ENCODE assay signal across 8 cellular contexts in the genomic region with DNA sequence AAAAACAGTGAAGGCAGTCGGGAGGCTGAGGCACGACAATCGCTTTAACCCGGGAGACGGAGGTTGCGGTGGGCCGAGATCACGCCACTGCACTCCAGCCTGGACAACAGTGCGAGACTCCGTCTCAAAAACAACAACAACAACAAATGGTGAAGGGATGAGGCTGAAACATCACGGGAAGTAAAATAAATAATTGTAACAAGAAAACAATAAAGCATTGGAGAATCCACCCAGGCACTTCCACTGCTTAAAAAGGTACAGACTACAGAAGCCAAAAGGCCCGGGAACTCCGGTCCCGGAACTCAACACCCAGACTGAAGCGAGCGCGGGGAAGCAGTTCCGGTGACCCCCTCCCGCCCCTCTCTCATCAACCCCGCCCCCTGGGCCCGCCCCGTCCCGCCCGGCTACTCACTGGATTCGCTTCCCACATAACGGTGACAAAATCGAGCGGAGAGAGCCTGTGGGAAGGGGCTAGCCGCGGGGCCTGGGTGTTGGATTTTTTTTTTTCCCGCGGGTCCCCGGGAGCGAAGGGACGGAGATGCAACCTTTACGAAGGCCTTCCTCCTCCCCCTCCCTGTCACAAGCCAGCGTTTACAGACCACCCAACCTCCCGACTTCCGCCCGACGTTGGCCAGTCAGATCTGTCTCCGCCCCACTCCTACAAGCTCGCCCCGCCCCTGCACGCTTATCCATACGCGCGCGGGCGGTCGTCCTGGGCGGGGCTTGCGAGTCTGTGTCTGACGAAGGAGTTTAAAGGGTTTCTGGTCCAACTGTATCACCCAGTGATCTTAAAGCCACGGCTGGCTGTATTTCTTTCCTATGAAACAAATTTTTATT. TPM values are rescaled to one million over a fixed set of nuclear protein-coding genes. Genes with fewer than 3 reads are reported as not detected.
DNase-seq lines count a peak whose midpoint lies in the region; ATAC-seq, FAIRE-seq and TF ChIP-seq lines count a peak whose summit lies in the region.

A gene with protein sequence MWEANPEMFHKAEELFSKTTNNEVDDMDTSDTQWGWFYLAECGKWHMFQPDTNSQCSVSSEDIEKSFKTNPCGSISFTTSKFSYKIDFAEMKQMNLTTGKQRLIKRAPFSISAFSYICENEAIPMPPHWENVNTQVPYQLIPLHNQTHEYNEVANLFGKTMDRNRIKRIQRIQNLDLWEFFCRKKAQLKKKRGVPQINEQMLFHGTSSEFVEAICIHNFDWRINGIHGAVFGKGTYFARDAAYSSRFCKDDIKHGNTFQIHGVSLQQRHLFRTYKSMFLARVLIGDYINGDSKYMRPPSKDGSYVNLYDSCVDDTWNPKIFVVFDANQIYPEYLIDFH (minus strand): TSS at position 600 of the 837 bp plus-strand sequence. CDS start 170 bp downstream, at position 430.

- peak within 1 kb of the TSS; percentile 89 for H3K4me2 ChIP-seq in OCI-LY7 (ENCODE audit: low read length)
- H3K4me2 ChIP-seq in endothelial cell of umbilical vein (ENCODE audit: insufficient read depth, low read length), result peak within 1 kb of the TSS; percentile 99

- intact Hi-C loops in OCI-LY7 (cut with micrococcal nuclease; ENCODE audit: unreplicated experiment), result loop anchor here (2.0 to 5.0 kb wide), 2 partner anchors 449 to 956 kb away; partner anchors contain the start of gene TIGAR
- intact Hi-C loops in endothelial cell of umbilical vein (cut with micrococcal nuclease), result loop anchor here (5.0 kb wide), 2 partner anchors 399 to 664 kb away; partner anchors contain the start of genes CCND2 and RAD51AP1

- H3K9me1 ChIP-seq in endothelial cell of umbilical vein (replicated peaks; ENCODE audit: control insufficient read depth, extremely low read depth, insufficient read depth, low read length), result no peaks in the 10 kb centered on the region

- TF ChIP-seq POLR2A in endothelial cell of umbilical vein (IDR thresholded peaks at IDR 0.05; ENCODE audit: low read depth, low read length), result peak; percentile 83

- peaks cover 36% of the 10 kb centered on the region for H3K4me1 ChIP-seq in OCI-LY7 (ENCODE audit: insufficient read depth, low read length, poor library complexity, severe bottlenecking)
- peaks cover 13% of the 10 kb centered on the region for H3K4me1 ChIP-seq in endothelial cell of umbilical vein (ENCODE audit: control insufficient read depth, extremely low read depth, insufficient read depth, low read length)
- peaks cover 29% of the 10 kb centered on the region for H3K4me1 ChIP-seq in mononuclear cell (ENCODE audit: insufficient read depth, low read length)

- H3K9me3 ChIP-seq in OCI-LY7 (ENCODE audit: low read length) (no peaks in the 10 kb centered on the region), endothelial cell of umbilical vein (replicated peaks; ENCODE audit: control insufficient read depth, insufficient read depth, low read length) (no peaks in the 10 kb centered on the region), mononuclear cell (ENCODE audit: low read depth, low read length) (no peaks in the 10 kb centered on the region)

- H3K4me3 ChIP-seq in OCI-LY7 (ENCODE audit: low read depth, low read length, poor library complexity, severe bottlenecking), result peak within 1 kb of the TSS; percentile 80
- peak within 1 kb of the TSS; percentile 57 to 96 (median 86) for H3K4me3 ChIP-seq in endothelial cell of umbilical vein (replicated peaks in 1 of 3; ENCODE audit: insufficient read depth in 1 of 3, low read depth in 1 of 3, low read length in 3 of 3)
- peak within 1 kb of the TSS; percentile 79 for H3K4me3 ChIP-seq in mononuclear cell (ENCODE audit: low read length)

- POLR2A ChIA-PET in OCI-LY7 (lab: Charles Lee) (interaction anchor here (0.6 to 1.1 kb wide), 5 partner anchors 8 to 450 kb away, joined by 3 to 4 read pairs (median 3); no protein-coding TSS in a partner anchor), endothelial cell of umbilical vein (lab: Charles Lee) (interaction anchor here (0.7 kb wide), 1 partner anchor 8 kb away, joined by 4 read pairs; no protein-coding TSS in a partner anchor)

- no peaks in the 10 kb centered on the region for H3K36me3 ChIP-seq in OCI-LY7 (ENCODE audit: insufficient read depth, low read length)
- H3K36me3 ChIP-seq in endothelial cell of umbilical vein (ENCODE audit: control insufficient read depth in 2 of 2, extremely low read depth in 1 of 2, insufficient read depth in 2 of 2, low read length in 2 of 2), result no peaks in the 10 kb centered on the region

- peak within 1 kb of the TSS; percentile 49 for H3K27ac ChIP-seq in OCI-LY7 (ENCODE audit: low read depth, low read length, poor library complexity, severe bottlenecking)
- H3K27ac ChIP-seq in endothelial cell of umbilical vein (ENCODE audit: insufficient read depth, low read depth, low read length), result peak within 1 kb of the TSS; percentile 64

- DNase-seq in D341Med (ENCODE audit: low spot score) (peak; percentile 96), HuH-7 (ENCODE audit: low spot score) (peak; percentile 66), OCI-LY7 (ENCODE audit: low spot score) (peak; percentile 97), activated T-cell treated with anti-CD3 and anti-CD28 coated beads for 1 hour (ENCODE audit: low read depth) (peak; percentile 98), endothelial cell of umbilical vein (ENCODE audit: low read depth, low spot score) (peak; percentile 96)
- peak; percentile 96 to 97 for DNase-seq in stimulated activated CD8-positive, alpha-beta memory T cell treated with anti-CD3 and anti-CD28 coated beads, Interleukin-4, amount 100 ng/mL, for 1 hour (ENCODE audit: low read depth in 2 of 2, low spot score in 1 of 2)

- H3K27me3 ChIP-seq in endothelial cell of umbilical vein (ENCODE audit: control insufficient read depth in 2 of 2, insufficient read depth in 2 of 2, low read length in 2 of 2) (peaks cover 5 to 6% of the 10 kb centered on the region in 2 experiments), mononuclear cell (ENCODE audit: insufficient read depth, low read length) (no peaks in the 10 kb centered on the region)

- dilution Hi-C loops in endothelial cell of umbilical vein (cut with MboI; ENCODE audit: extremely low pct_ligation_motif_present, low sequenced_read_pairs), result no loop called here

- H2AFZ ChIP-seq in OCI-LY7 (ENCODE audit: low read length) (peak within 1 kb of the TSS; percentile 99), endothelial cell of umbilical vein (ENCODE audit: low read depth, low read length) (peak within 1 kb of the TSS; percentile 94)

- H3K79me2 ChIP-seq in OCI-LY7 (ENCODE audit: insufficient read depth, low read depth, low read length) (peaks cover 39% of the 10 kb centered on the region), endothelial cell of umbilical vein (ENCODE audit: control insufficient read depth, insufficient read depth, low read length) (no peaks in the 10 kb centered on the region)

- TF ChIP-seq CTCF in OCI-LY7 (conservative IDR thresholded peaks at IDR 0.05; ENCODE audit: low read length) (no peak), endothelial cell of umbilical vein (IDR thresholded peaks at IDR 0.05; ENCODE audit: extremely low read depth in 1 of 2, insufficient read depth in 1 of 2, low read depth in 1 of 2, low read length in 2 of 2) (no peak)

- H3K9ac ChIP-seq in endothelial cell of umbilical vein (replicated peaks; ENCODE audit: extremely low read depth, insufficient read depth, low read length), result peak within 1 kb of the TSS; percentile 91

- peak; percentile 99 for FAIRE-seq in endothelial cell of umbilical vein (lab: Jason Lieb, UNC)

- no peaks in the 10 kb centered on the region for H4K20me1 ChIP-seq in OCI-LY7 (ENCODE audit: insufficient read depth, low read length)
- no peaks in the 10 kb centered on the region for H4K20me1 ChIP-seq in endothelial cell of umbilical vein (replicated peaks; ENCODE audit: control insufficient read depth, extremely low read depth, insufficient read depth, low read length)

- peak; percentile 92 for ATAC-seq in GM21515 (IDR thresholded peaks at IDR 0.05; ENCODE audit: unreplicated experiment)

- BruUV-seq in OCI-LY7 (replicated peaks; lab: Mats Ljungman, UMichigan), result no TSS peak
- no TSS peak for BruUV-seq in endothelial cell of umbilical vein (replicated peaks; lab: Mats Ljungman, UMichigan)

- CTCF ChIA-PET in OCI-LY7 (lab: Charles Lee; ENCODE audit: unreplicated experiment) (no interaction called here), endothelial cell of umbilical vein (lab: Charles Lee) (interaction anchor here (0.6 to 2.9 kb wide), 7 partner anchors 10 to 573 kb away, joined by 3 to 18 read pairs (median 7); no protein-coding TSS in a partner anchor)

- no peaks in the 10 kb centered on the region for H3K9me2 ChIP-seq in OCI-LY7 (ENCODE audit: insufficient read depth, low read length)

TF ChIP-seq in endothelial cell of umbilical vein, 7 proteins besides CTCF, POLR2A, EP300 and RAD21:
- TF ChIP-seq MYC (IDR thresholded peaks at IDR 0.05; ENCODE audit: low read depth, low read length) (no peak), POLR2AphosphoS5 (IDR thresholded peaks at IDR 0.05; ENCODE audit: insufficient read depth, low read depth, low read length) (peak; percentile 58), EZH2 (IDR thresholded peaks at IDR 0.05; ENCODE audit: borderline replicate concordance, low read depth, low read length, severe bottlenecking) (peak; percentile 30)

RNA-seq across cellular contexts. Expression of the gene that starts here (rescaled TPM):
- total RNA-seq in OCI-LY7 (2014; rRNA removed; shearing (Covaris generic)), result 3.8 and 13.6 TPM in 2 replicates
- total RNA-seq in OCI-LY7 (2022), result 15.3 and 15.7 TPM in 2 replicates
- total RNA-seq in endothelial cell of umbilical vein, result 4.9 and 6.3 TPM in 2 replicates
- 2.9 and 3.0 TPM in 2 replicates for polyA plus RNA-seq in endothelial cell of umbilical vein
- polyA plus RNA-seq in endothelial cell of umbilical vein (2011; cell fraction: cytosol; rRNA removed), result 2.9 and 3.2 TPM in 2 replicates
- 2.9 and 3.0 TPM in 2 replicates for polyA plus RNA-seq in endothelial cell of umbilical vein (2011; cell fraction: nucleus; rRNA removed)
- polyA plus RNA-seq in endothelial cell of umbilical vein (2012), result 2.8 and 4.6 TPM in 2 replicates
- 5.2 and 8.0 TPM in 2 replicates for polyA minus RNA-seq in endothelial cell of umbilical vein
- polyA minus RNA-seq in endothelial cell of umbilical vein (2011; cell fraction: cytosol; rRNA and poly(A)+ RNA removed), result not detected
- 4.2 and 6.0 TPM in 2 replicates for polyA minus RNA-seq in endothelial cell of umbilical vein (2011; cell fraction: nucleus; rRNA and poly(A)+ RNA removed)
- 12.2 TPM for total RNA-seq in mononuclear cell

Comparison
In these comparisons a context has a peak if more than half of its experiments do, and no peak if none do; other contexts are left out.
1. Peak in every context shown above with its lines: DNase-seq, ATAC-seq, H3K4me3 ChIP-seq and H3K27ac ChIP-seq.